ENCODE assay signal across 1 cellular context in genomic region chr18:9828794-9829712, GRCh38.
TF ChIP-seq lines count a peak whose summit lies in the region.

No MANE protein-coding gene starts in this region.

TF ChIP-seq in WTC11, 78 proteins besides CTCF, POLR2A, EP300 and RAD21 (continued from another document):
- no peak for TF ChIP-seq ZNF532 (CRISPR knock-in tag; IDR thresholded peaks at IDR 0.05; ENCODE audit: borderline replicate concordance)
